8 cellular contexts compared by ENCODE assay signal in the genomic region with DNA sequence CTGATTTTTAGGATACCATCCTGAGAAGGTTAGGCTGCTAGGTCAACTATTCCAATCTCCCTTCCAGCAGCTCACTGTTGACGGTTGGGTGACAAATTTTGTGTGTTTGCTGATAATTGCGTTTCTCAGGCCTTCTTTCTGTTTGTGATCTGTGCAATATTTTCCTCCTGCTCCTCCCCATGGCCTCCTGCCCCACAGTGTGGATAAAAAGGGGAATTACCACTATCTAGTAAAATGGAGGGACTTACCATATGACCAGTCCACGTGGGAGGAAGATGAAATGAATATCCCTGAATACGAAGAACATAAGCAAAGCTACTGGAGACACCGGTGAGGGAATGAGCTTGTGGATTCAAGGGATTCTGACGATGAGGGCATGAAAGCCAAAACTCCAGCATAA. TPM values are rescaled to one million over a fixed set of nuclear protein-coding genes. Genes with fewer than 3 reads are reported as not detected.
DNase-seq lines count a peak whose midpoint lies in the region; ATAC-seq, FAIRE-seq and TF ChIP-seq lines count a peak whose summit lies in the region.

No MANE protein-coding gene starts in this region.

- H3K9me3 ChIP-seq in GM12878 (replicated peaks; ENCODE audit: control insufficient read depth, insufficient read depth, low read length) (no peaks in the 10 kb centered on the region), upper lobe of left lung (no peaks in the 10 kb centered on the region)

- no peak for TF ChIP-seq EP300 in GM12878 (IDR thresholded peaks at IDR 0.05; ENCODE audit: borderline replicate concordance in 1 of 2, control insufficient read depth in 1 of 2, low read depth in 2 of 2, low read length in 2 of 2)
- no peak for TF ChIP-seq EP300 in upper lobe of left lung (IDR thresholded peaks at IDR 0.05)

- no peak overlapping the region for H3K4me3 ChIP-seq in BJ (ENCODE audit: low read depth, low read length)
- H3K4me3 ChIP-seq in GM12878: no peak overlapping the region
- no peak overlapping the region for H3K4me3 ChIP-seq in upper lobe of left lung

- H3K27me3 ChIP-seq in BJ (ENCODE audit: control insufficient read depth, insufficient read depth, low read length) (no peaks in the 10 kb centered on the region), GM12878 (replicated peaks in 1 of 2; ENCODE audit: control insufficient read depth in 2 of 2, insufficient read depth in 2 of 2, low read length in 1 of 2) (no peaks in the 10 kb centered on the region), upper lobe of left lung (no peaks in the 10 kb centered on the region)

- no peak overlapping the region for H3K4me2 ChIP-seq in GM12878 (ENCODE audit: control insufficient read depth, insufficient read depth)

- TF ChIP-seq CTCF in BJ (IDR thresholded peaks at IDR 0.05; ENCODE audit: insufficient read depth, low read depth, low read length): peak; percentile 63
- peak in 2 of 3 experiments; percentile 31 to 34; a peak in 5 of 6 replicates for TF ChIP-seq CTCF in GM12878 (IDR thresholded peaks at IDR 0.05 in 2 of 3, conservative IDR thresholded peaks at IDR 0.05 in 1 of 3; ENCODE audit: control insufficient read depth in 2 of 3, extremely low read depth in 1 of 3, insufficient read depth in 1 of 3, low read depth in 3 of 3, low read length in 3 of 3)
- peak in 5 of 6 experiments; percentile 47 to 78 (median 62) for TF ChIP-seq CTCF in upper lobe of left lung (IDR thresholded peaks at IDR 0.05)

- CTCF ChIA-PET in BJ (lab: Yijun Ruan, JAX): interaction anchor here (0.6 to 7.5 kb wide), 19 partner anchors 9 to 167 kb away, joined by 3 to 60 read pairs (median 4); partner anchors contain the start of genes CNTROB, CYB5D1, NAA38 and TRAPPC1
- CTCF ChIA-PET in GM12878 (lab: Yijun Ruan, JAX): interaction anchor here (0.9 to 1.7 kb wide), 9 partner anchors 29 to 163 kb away, joined by 3 to 5 read pairs (median 4); partner anchors contain the start of gene NAA38

- POLR2A ChIA-PET in BJ (lab: Charles Lee): no interaction called here
- POLR2A ChIA-PET in GM12878 (lab: Charles Lee): interaction anchor here (1.1 kb wide), 1 partner anchor 18 kb away, joined by 4 read pairs; no protein-coding TSS in a partner anchor

- FAIRE-seq in GM12878 (lab: Jason Lieb, UNC): peak; percentile 56

- H3K36me3 ChIP-seq in BJ (ENCODE audit: control insufficient read depth, insufficient read depth, low read length): peaks cover 62% of the 10 kb centered on the region
- peaks cover 31 to 52% of the 10 kb centered on the region in 2 experiments for H3K36me3 ChIP-seq in GM12878 (ENCODE audit: control insufficient read depth in 2 of 2, insufficient read depth in 2 of 2, low read length in 1 of 2)
- peaks cover 44 to 98% (median 84%) of the 10 kb centered on the region in 4 donors for H3K36me3 ChIP-seq in upper lobe of left lung

- WGBS in GM12878 (ENCODE audit: insufficient coverage, insufficient replicate concordance, low lambda C conversion rate, missing lambda C conversion rate): 42% methylated on average over 6 of the region's 6 CpGs
- 40 to 49% methylated on average over 6 of the region's 6 CpGs for WGBS in upper lobe of left lung, 2 donors

- intact Hi-C loops in GM12878 (cut with micrococcal nuclease; ENCODE audit: unreplicated experiment): loop anchor here (5.0 kb wide), 1 partner anchor 35 kb away; no protein-coding TSS in a partner anchor

- no peak for TF ChIP-seq POLR2A in GM12878 (IDR thresholded peaks at IDR 0.05; ENCODE audit: low read depth, low read length)
- no peak for TF ChIP-seq POLR2A in upper lobe of left lung (IDR thresholded peaks at IDR 0.05)

- BruUV-seq in GM12878 (replicated peaks; lab: Mats Ljungman, UMichigan): no TSS peak

- H3K9ac ChIP-seq in GM12878 (ENCODE audit: control insufficient read depth, insufficient read depth, low read length): no peak overlapping the region

- H3K27ac ChIP-seq in GM12878 (ENCODE audit: control insufficient read depth, insufficient read depth) (no peak overlapping the region), upper lobe of left lung (no peak overlapping the region)

- H4K20me1 ChIP-seq in GM12878 (ENCODE audit: control insufficient read depth, insufficient read depth): no peaks in the 10 kb centered on the region

- TF ChIP-seq RAD21 in GM12878 (IDR thresholded peaks at IDR 0.05; ENCODE audit: insufficient read depth, low read depth, low read length): peak; percentile 54

- peak; percentile 35; the same call in 1 of the 3 replicates for ATAC-seq in GM12878
- ATAC-seq in upper lobe of left lung (ENCODE audit: low FRiP score in 2 of 2): peak in 1 of 2 donors; percentile 63

- SMC1A ChIA-PET in GM12878 (lab: Charles Lee; ENCODE audit: uncharacterized antibody, unreplicated experiment): interaction anchor here (0.7 to 2.8 kb wide), 4 partner anchors 33 to 247 kb away, joined by 3 to 12 read pairs (median 8); partner anchors contain the start of gene ATP1B2

- no peak overlapping the region for H2AFZ ChIP-seq in GM12878 (ENCODE audit: control insufficient read depth, low read depth, low read length)

- H3K4me1 ChIP-seq in GM12878 (ENCODE audit: control insufficient read depth, insufficient read depth, low read length) (no peaks in the 10 kb centered on the region), upper lobe of left lung (no peaks in the 10 kb centered on the region)

- no peaks in the 10 kb centered on the region for H3K79me2 ChIP-seq in GM12878 (ENCODE audit: control insufficient read depth, insufficient read depth, low read length)

- DNase-seq in BJ (ENCODE audit: low read depth) (no peak), HuH-7.5 (ENCODE audit: low spot score) (peak; percentile 35), GM12878 (ENCODE audit: low read depth, low spot score) (no peak), iris pigment epithelial cell (ENCODE audit: low read depth) (peak; percentile 75), upper lobe of left lung (no peak), NCI-H345 (lab: John Stamatoyannopoulos, UW) (no peak), T1000 (lab: John Stamatoyannopoulos, UW) (no peak), NCI-H2081 treated with DMSO at 0.1 percent for 48 hours (lab: John Stamatoyannopoulos, UW) (no peak)

- in situ Hi-C loops in GM12878 (cut with MboI): no loop called here

- RAD21 ChIA-PET in GM12878 (lab: Charles Lee; ENCODE audit: unreplicated experiment): interaction anchor here (0.6 to 0.7 kb wide), 2 partner anchors 14 to 133 kb away, joined by 3 read pairs; no protein-coding TSS in a partner anchor

RNA-seq across cellular contexts. Expression of gene CHD3, which starts 9.2 kb away (rescaled TPM):
- 43.5 and 49.1 TPM in 2 replicates for polyA plus RNA-seq in BJ (2011; rRNA removed)
- 67.4 and 108 TPM in 2 replicates for polyA minus RNA-seq in BJ (2011; rRNA and poly(A)+ RNA removed)
- total RNA-seq in GM12878 (2013; cell fraction: nucleolus; rRNA removed): 85.9 and 102 TPM in 2 replicates
- total RNA-seq in GM12878 (2014; rRNA removed): 53.9 and 58.8 TPM in 2 replicates
- total RNA-seq in GM12878 (2014; rRNA removed; fragmentation: Illumina TruSeq; extraction: Trizol): 36.8 and 37.4 TPM in 2 replicates
- 77.5 and 86.8 TPM in 2 replicates for total RNA-seq in GM12878 (2021)
- polyA plus RNA-seq in GM12878 (2011; ENCODE audit: low read depth): 32.2 TPM
- 32.2 and 40.8 TPM in 2 replicates for polyA plus RNA-seq in GM12878 (2011; rRNA removed)
- polyA plus RNA-seq in GM12878 (2011; cell fraction: cytosol; rRNA removed): 54.9 and 68.6 TPM in 2 replicates
- polyA plus RNA-seq in GM12878 (2011; cell fraction: nucleus; rRNA removed): 210 and 271 TPM in 2 replicates
- polyA plus RNA-seq in GM12878 (2012): 61.0 and 78.0 TPM in 2 replicates
- 53.9 and 56.1 TPM in 2 replicates for polyA plus RNA-seq in GM12878 (2014; fragmentation: Illumina TruSeq; extraction: Trizol)
- 1 to 10 TPM; 1.4 to 3.3 TPM for polyA plus RNA-seq in GM12878 (2014; fragmentation: Nextera tagmentation; extraction: Ambion mirVana)
- polyA plus RNA-seq in GM12878 (2014; rRNA removed): 55.1 and 69.0 TPM in 2 replicates
- polyA plus RNA-seq in GM12878 (2016; fragmentation: Nextera tagmentation; extraction: Ambion mirVana): 10 to 100 TPM; 13.2 to 14.4 TPM
- 62.9 and 77.4 TPM in 2 replicates for polyA minus RNA-seq in GM12878 (2011; rRNA and poly(A)+ RNA removed)
- polyA minus RNA-seq in GM12878 (2011; cell fraction: cytosol; rRNA and poly(A)+ RNA removed): 29.1 and 43.7 TPM in 2 replicates
- polyA minus RNA-seq in GM12878 (2011; cell fraction: nucleus; rRNA and poly(A)+ RNA removed): 36.8 and 69.3 TPM in 2 replicates
- total RNA-seq in upper lobe of left lung: 100 to 1,000 TPM in 2 of 6 donors, 10 to 100 TPM in 4; 68.1 to 183 (median 91.3) TPM

RNA-seq across cellular contexts. Expression of gene RNF227, which starts 18.3 kb away (rescaled TPM):
- 2.2 and 2.9 TPM in 2 replicates for polyA plus RNA-seq in BJ (2011; rRNA removed)
- polyA minus RNA-seq in BJ (2011; rRNA and poly(A)+ RNA removed): 0.62 and 1.00 TPM in 2 replicates
- total RNA-seq in GM12878 (2013; cell fraction: nucleolus; rRNA removed): 5.9 and 6.1 TPM in 2 replicates
- 1.0 and 1.3 TPM in 2 replicates for total RNA-seq in GM12878 (2014; rRNA removed)
- 1.0 and 1.3 TPM in 2 replicates for total RNA-seq in GM12878 (2014; rRNA removed; fragmentation: Illumina TruSeq; extraction: Trizol)
- 0.90 and 1.6 TPM in 2 replicates for total RNA-seq in GM12878 (2021)
- 0.88 TPM for polyA plus RNA-seq in GM12878 (2011; ENCODE audit: low read depth)
- polyA plus RNA-seq in GM12878 (2011; rRNA removed): 2.8 and 3.5 TPM in 2 replicates
- 6.5 and 7.8 TPM in 2 replicates for polyA plus RNA-seq in GM12878 (2011; cell fraction: cytosol; rRNA removed)
- polyA plus RNA-seq in GM12878 (2011; cell fraction: nucleus; rRNA removed): 2.0 and 2.1 TPM in 2 replicates
- 1.8 and 1.9 TPM in 2 replicates for polyA plus RNA-seq in GM12878 (2012)
- 1.1 and 1.5 TPM in 2 replicates for polyA plus RNA-seq in GM12878 (2014; fragmentation: Illumina TruSeq; extraction: Trizol)
- polyA plus RNA-seq in GM12878 (2014; fragmentation: Nextera tagmentation; extraction: Ambion mirVana): under 1 TPM; 0.49 to 0.87 TPM
- 1.7 and 5.0 TPM in 2 replicates for polyA plus RNA-seq in GM12878 (2014; rRNA removed)
- 1 to 10 TPM; 1.2 to 2.4 TPM for polyA plus RNA-seq in GM12878 (2016; fragmentation: Nextera tagmentation; extraction: Ambion mirVana)
- polyA minus RNA-seq in GM12878 (2011; rRNA and poly(A)+ RNA removed): 1.0 and 1.5 TPM in 2 replicates
- 0.67 and 0.94 TPM in 2 replicates for polyA minus RNA-seq in GM12878 (2011; cell fraction: cytosol; rRNA and poly(A)+ RNA removed)
- polyA minus RNA-seq in GM12878 (2011; cell fraction: nucleus; rRNA and poly(A)+ RNA removed): 0.36 and 0.96 TPM in 2 replicates
- 10 to 100 TPM in 1 of 6 donors, 1 to 10 TPM in 5; 5.5 to 24.5 (median 6.3) TPM for total RNA-seq in upper lobe of left lung

RNA-seq across cellular contexts. Expression of gene KCNAB3, which starts 31.9 kb away (rescaled TPM):
- polyA plus RNA-seq in BJ (2011; rRNA removed): 1.9 TPM in 2 replicates
- polyA minus RNA-seq in BJ (2011; rRNA and poly(A)+ RNA removed): 0.62 and 1.0 TPM in 2 replicates
- total RNA-seq in GM12878 (2013; cell fraction: nucleolus; rRNA removed): 7.1 and 7.6 TPM in 2 replicates
- total RNA-seq in GM12878 (2014; rRNA removed): 1.9 and 2.3 TPM in 2 replicates
- total RNA-seq in GM12878 (2014; rRNA removed; fragmentation: Illumina TruSeq; extraction: Trizol): 1.2 and 1.6 TPM in 2 replicates
- 3.9 and 7.0 TPM in 2 replicates for total RNA-seq in GM12878 (2021)
- 2.1 TPM for polyA plus RNA-seq in GM12878 (2011; ENCODE audit: low read depth)
- polyA plus RNA-seq in GM12878 (2011; rRNA removed): 1.6 and 1.9 TPM in 2 replicates
- 0.94 and 2.1 TPM in 2 replicates for polyA plus RNA-seq in GM12878 (2011; cell fraction: cytosol; rRNA removed)
- polyA plus RNA-seq in GM12878 (2011; cell fraction: nucleus; rRNA removed): 30.2 and 30.7 TPM in 2 replicates
- polyA plus RNA-seq in GM12878 (2012): 2.3 and 3.0 TPM in 2 replicates
- polyA plus RNA-seq in GM12878 (2014; fragmentation: Illumina TruSeq; extraction: Trizol): 2.0 and 2.6 TPM in 2 replicates
- under 1 TPM; 0.22 to 0.42 TPM for polyA plus RNA-seq in GM12878 (2014; fragmentation: Nextera tagmentation; extraction: Ambion mirVana)
- polyA plus RNA-seq in GM12878 (2014; rRNA removed): 6.3 and 7.9 TPM in 2 replicates
- 1 to 10 TPM; 1.5 to 1.7 TPM for polyA plus RNA-seq in GM12878 (2016; fragmentation: Nextera tagmentation; extraction: Ambion mirVana)
- polyA minus RNA-seq in GM12878 (2011; rRNA and poly(A)+ RNA removed): 1.4 TPM in 2 replicates
- polyA minus RNA-seq in GM12878 (2011; cell fraction: cytosol; rRNA and poly(A)+ RNA removed): not detected in 2 replicates
- polyA minus RNA-seq in GM12878 (2011; cell fraction: nucleus; rRNA and poly(A)+ RNA removed): 5.8 and 10.7 TPM in 2 replicates
- 1 to 10 TPM; 4.2 to 10.0 (median 5.7) TPM for total RNA-seq in upper lobe of left lung

RNA-seq across cellular contexts. Expression of gene TRAPPC1, which starts 34.0 kb away (rescaled TPM):
- 204 and 264 TPM in 2 replicates for polyA plus RNA-seq in BJ (2011; rRNA removed)
- 106 and 150 TPM in 2 replicates for polyA minus RNA-seq in BJ (2011; rRNA and poly(A)+ RNA removed)
- 9.7 and 10.7 TPM in 2 replicates for total RNA-seq in GM12878 (2013; cell fraction: nucleolus; rRNA removed)
- 42.3 and 46.4 TPM in 2 replicates for total RNA-seq in GM12878 (2014; rRNA removed)
- 28.7 and 31.3 TPM in 2 replicates for total RNA-seq in GM12878 (2014; rRNA removed; fragmentation: Illumina TruSeq; extraction: Trizol)
- 173 and 193 TPM in 2 replicates for total RNA-seq in GM12878 (2021)
- 235 TPM for polyA plus RNA-seq in GM12878 (2011; ENCODE audit: low read depth)
- 78.6 and 93.1 TPM in 2 replicates for polyA plus RNA-seq in GM12878 (2011; rRNA removed)
- polyA plus RNA-seq in GM12878 (2011; cell fraction: cytosol; rRNA removed): 283 and 305 TPM in 2 replicates
- polyA plus RNA-seq in GM12878 (2011; cell fraction: nucleus; rRNA removed): 87.0 and 88.2 TPM in 2 replicates
- polyA plus RNA-seq in GM12878 (2012): 213 and 226 TPM in 2 replicates
- 197 and 224 TPM in 2 replicates for polyA plus RNA-seq in GM12878 (2014; fragmentation: Illumina TruSeq; extraction: Trizol)
- polyA plus RNA-seq in GM12878 (2014; fragmentation: Nextera tagmentation; extraction: Ambion mirVana): 100 to 1,000 TPM in 1 of 2 experiments, 10 to 100 TPM in 1; 95.5 to 113 TPM
- 156 and 166 TPM in 2 replicates for polyA plus RNA-seq in GM12878 (2014; rRNA removed)
- 100 to 1,000 TPM; 298 to 306 TPM for polyA plus RNA-seq in GM12878 (2016; fragmentation: Nextera tagmentation; extraction: Ambion mirVana)
- 135 and 137 TPM in 2 replicates for polyA minus RNA-seq in GM12878 (2011; rRNA and poly(A)+ RNA removed)
- polyA minus RNA-seq in GM12878 (2011; cell fraction: cytosol; rRNA and poly(A)+ RNA removed): 39.2 and 50.7 TPM in 2 replicates
- 21.5 and 28.7 TPM in 2 replicates for polyA minus RNA-seq in GM12878 (2011; cell fraction: nucleus; rRNA and poly(A)+ RNA removed)
- total RNA-seq in upper lobe of left lung: 100 to 1,000 TPM in 2 of 6 donors, 10 to 100 TPM in 4; 70.4 to 148 (median 95.8) TPM

RNA-seq across cellular contexts. Expression of gene CNTROB, which starts 34.2 kb away (rescaled TPM):
- polyA plus RNA-seq in BJ (2011; rRNA removed): 19.4 and 26.8 TPM in 2 replicates
- polyA minus RNA-seq in BJ (2011; rRNA and poly(A)+ RNA removed): 15.0 and 23.9 TPM in 2 replicates
- 68.0 and 71.2 TPM in 2 replicates for total RNA-seq in GM12878 (2013; cell fraction: nucleolus; rRNA removed)
- total RNA-seq in GM12878 (2014; rRNA removed): 19.8 and 21.6 TPM in 2 replicates
- total RNA-seq in GM12878 (2014; rRNA removed; fragmentation: Illumina TruSeq; extraction: Trizol): 19.0 and 21.2 TPM in 2 replicates
- 29.7 and 31.1 TPM in 2 replicates for total RNA-seq in GM12878 (2021)
- polyA plus RNA-seq in GM12878 (2011; ENCODE audit: low read depth): 16.1 TPM
- polyA plus RNA-seq in GM12878 (2011; rRNA removed): 26.3 and 36.2 TPM in 2 replicates
- polyA plus RNA-seq in GM12878 (2011; cell fraction: cytosol; rRNA removed): 32.1 and 42.7 TPM in 2 replicates
- polyA plus RNA-seq in GM12878 (2011; cell fraction: nucleus; rRNA removed): 110 and 114 TPM in 2 replicates
- polyA plus RNA-seq in GM12878 (2012): 31.1 and 34.2 TPM in 2 replicates
- polyA plus RNA-seq in GM12878 (2014; fragmentation: Illumina TruSeq; extraction: Trizol): 22.0 and 29.3 TPM in 2 replicates
- 1 to 10 TPM; 2.0 to 4.2 TPM for polyA plus RNA-seq in GM12878 (2014; fragmentation: Nextera tagmentation; extraction: Ambion mirVana)
- polyA plus RNA-seq in GM12878 (2014; rRNA removed): 32.6 and 32.8 TPM in 2 replicates
- 10 to 100 TPM; 27.1 to 30.8 TPM for polyA plus RNA-seq in GM12878 (2016; fragmentation: Nextera tagmentation; extraction: Ambion mirVana)
- 20.8 and 41.9 TPM in 2 replicates for polyA minus RNA-seq in GM12878 (2011; rRNA and poly(A)+ RNA removed)
- polyA minus RNA-seq in GM12878 (2011; cell fraction: cytosol; rRNA and poly(A)+ RNA removed): 15.7 and 16.4 TPM in 2 replicates
- polyA minus RNA-seq in GM12878 (2011; cell fraction: nucleus; rRNA and poly(A)+ RNA removed): 36.3 and 58.3 TPM in 2 replicates
- 100 to 1,000 TPM in 2 of 6 donors, 10 to 100 TPM in 4; 50.6 to 216 (median 88.3) TPM for total RNA-seq in upper lobe of left lung

Comparison
In these comparisons a context has a peak if more than half of its experiments do, and no peak if none do; other contexts are left out.
1. DNase-seq: peak in HuH-7.5 (single experiment) and iris pigment epithelial cell (single experiment); none in BJ (single experiment), GM12878 (single experiment), upper lobe of left lung (0 of 2), NCI-H345 (single experiment), T1000 (single experiment) and NCI-H2081 treated with DMSO at 0.1 percent for 48 hours (single experiment).
2. Peak in every context shown above with its lines, with median percentiles within 50 percentile points of each other: CTCF ChIP-seq.